26 cellular contexts compared by ENCODE assay signal in the genomic region with DNA sequence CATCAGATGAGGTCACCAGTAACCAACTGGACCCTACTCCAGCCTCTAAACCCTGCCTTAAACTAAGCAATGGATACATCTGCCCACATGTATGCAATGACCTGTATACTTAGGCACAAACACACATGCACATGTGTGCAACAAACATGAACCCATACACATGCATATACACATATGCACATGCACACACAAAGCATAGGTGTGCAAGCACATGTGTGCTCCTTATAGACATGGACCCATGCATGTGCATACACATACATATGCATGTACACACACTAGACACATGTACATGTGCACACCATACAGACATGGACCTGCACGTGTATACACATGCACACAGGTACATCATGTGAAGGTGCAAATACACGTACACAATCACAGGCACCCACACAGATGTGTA. TPM values are rescaled to one million over a fixed set of nuclear protein-coding genes. Genes with fewer than 3 reads are reported as not detected.
"Had no signal": no experiment of that assay in that cellular context is flagged by ENCODE, and none has a peak within 500 bp of the region (broad histone marks: within the 10 kb centered on the region; RNA-seq: fewer than 3 reads in every experiment).

No MANE protein-coding gene starts in this region.

- H3K4me1 ChIP-seq: SJSA1 had no signal

- H3K36me3 ChIP-seq: SJSA1 had no signal

- FAIRE-seq: K562, RCC 7860 had no signal

- ATAC-seq: K562 had no signal

- DNase-seq: MV-4-11, NCI-H1048, NCI-H1105 treated with DMSO at 0.1 percent for 48 hours, NCI-H1436, NCI-H187, NCI-H2029, NCI-H2081 treated with DMSO at 0.1 percent for 48 hours, NCI-H2171, NCI-H226, NCI-H446, NCI-H510A, NCI-H524 treated with DMSO at 0.1 percent for 48 hours, NCI-H69, NCI-H774, Right ventricle myocardium superior, RPMI8226, SIG-M5 had no signal

- H3K4me3 ChIP-seq: K562, SJSA1, SK-N-MC had no signal

- H3K9me3 ChIP-seq: SJSA1 had no signal

- H3K4me2 ChIP-seq: KMS-11 had no signal

- H3K27ac ChIP-seq: KMS-11, SJSA1, SK-N-MC had no signal

- H3K9ac ChIP-seq: KMS-11 had no signal

RNA-seq across cellular contexts. Expression of gene TRH, which starts 8.6 kb away (rescaled TPM):
- total RNA-seq: HT-29, K562, LHCN-M2, MCF 10A, Right ventricle myocardium superior, SJSA1 had no signal
- polyA plus RNA-seq: IgD-negative memory B cell, K562 had no signal
